2 cellular contexts compared by ENCODE assay signal in the genomic region with DNA sequence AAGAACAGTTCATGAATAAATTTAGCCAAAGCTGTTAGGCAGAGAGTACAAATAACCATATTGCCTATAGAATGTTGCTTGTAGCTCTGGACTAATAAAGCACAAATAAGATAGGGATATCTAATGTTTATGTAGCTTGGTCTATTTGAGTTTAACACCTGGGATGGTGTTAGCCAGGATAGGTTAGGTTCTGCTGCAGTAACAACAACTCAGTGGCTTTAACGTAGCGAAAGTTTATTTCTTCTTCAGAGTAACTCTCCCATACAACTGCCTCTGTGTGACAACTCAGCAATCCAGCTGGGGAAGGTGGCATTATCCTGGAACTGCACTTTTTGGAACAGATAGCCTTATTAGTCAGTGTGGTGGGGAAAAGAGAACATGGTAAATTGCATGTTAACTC.
TF ChIP-seq lines count a peak whose summit lies in the region.

No MANE protein-coding gene starts in this region.

TF ChIP-seq in HepG2, 621 proteins besides CTCF, POLR2A, EP300 and RAD21:
- TF ChIP-seq KDM4B (CRISPR knock-in tag; IDR thresholded peaks at IDR 0.05) = no peak
- no peak for TF ChIP-seq ZNF770 (CRISPR knock-in tag; IDR thresholded peaks at IDR 0.05)
- TF ChIP-seq ZNF12 (CRISPR knock-in tag; IDR thresholded peaks at IDR 0.05) = peak; percentile 98

TF ChIP-seq in K562, 482 proteins besides CTCF, POLR2A, EP300 and RAD21:
- TF ChIP-seq ZNF436 (CRISPR knock-in tag; IDR thresholded peaks at IDR 0.05) (no peak), HNRNPLL (IDR thresholded peaks at IDR 0.05; ENCODE audit: low read depth, low read length, poor library complexity, severe bottlenecking) (no peak), BCOR (IDR thresholded peaks at IDR 0.05) (no peak), ZNF12 (CRISPR knock-in tag; IDR thresholded peaks at IDR 0.05) (peak; percentile 92), TAF7 (tag; IDR thresholded peaks at IDR 0.05) (no peak), ID3 (CRISPR knock-in tag; IDR thresholded peaks at IDR 0.05) (no peak), ID3 (tag; IDR thresholded peaks at IDR 0.05) (no peak), CHCHD3 (CRISPR knock-in tag; IDR thresholded peaks at IDR 0.05) (no peak)
